ENCODE assay signal across 1 cellular context in the genomic region with DNA sequence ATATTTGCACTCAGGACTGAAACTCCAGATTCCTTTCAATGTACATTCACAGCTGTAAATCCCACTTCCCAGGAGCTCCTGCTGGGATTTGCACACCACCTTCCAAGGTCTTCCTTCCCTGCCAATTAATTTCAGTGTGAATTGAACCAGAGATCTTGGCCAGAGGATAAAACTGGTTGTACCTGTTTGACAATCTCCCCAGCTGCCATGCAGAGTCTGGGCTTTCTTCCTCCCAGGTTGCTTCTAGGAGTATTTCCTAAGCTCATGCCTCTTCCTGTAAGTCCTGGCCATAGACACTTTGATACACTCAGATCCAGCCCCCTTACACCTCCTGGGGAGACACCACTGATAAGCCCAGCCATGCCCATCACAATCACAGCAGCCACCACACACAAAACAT.
TF ChIP-seq lines count a peak whose summit lies in the region.

No MANE protein-coding gene starts in this region.

TF ChIP-seq in GM23338, 12 proteins besides CTCF, POLR2A, EP300 and RAD21 (continued from another document):
- TF ChIP-seq, protein P1, sequence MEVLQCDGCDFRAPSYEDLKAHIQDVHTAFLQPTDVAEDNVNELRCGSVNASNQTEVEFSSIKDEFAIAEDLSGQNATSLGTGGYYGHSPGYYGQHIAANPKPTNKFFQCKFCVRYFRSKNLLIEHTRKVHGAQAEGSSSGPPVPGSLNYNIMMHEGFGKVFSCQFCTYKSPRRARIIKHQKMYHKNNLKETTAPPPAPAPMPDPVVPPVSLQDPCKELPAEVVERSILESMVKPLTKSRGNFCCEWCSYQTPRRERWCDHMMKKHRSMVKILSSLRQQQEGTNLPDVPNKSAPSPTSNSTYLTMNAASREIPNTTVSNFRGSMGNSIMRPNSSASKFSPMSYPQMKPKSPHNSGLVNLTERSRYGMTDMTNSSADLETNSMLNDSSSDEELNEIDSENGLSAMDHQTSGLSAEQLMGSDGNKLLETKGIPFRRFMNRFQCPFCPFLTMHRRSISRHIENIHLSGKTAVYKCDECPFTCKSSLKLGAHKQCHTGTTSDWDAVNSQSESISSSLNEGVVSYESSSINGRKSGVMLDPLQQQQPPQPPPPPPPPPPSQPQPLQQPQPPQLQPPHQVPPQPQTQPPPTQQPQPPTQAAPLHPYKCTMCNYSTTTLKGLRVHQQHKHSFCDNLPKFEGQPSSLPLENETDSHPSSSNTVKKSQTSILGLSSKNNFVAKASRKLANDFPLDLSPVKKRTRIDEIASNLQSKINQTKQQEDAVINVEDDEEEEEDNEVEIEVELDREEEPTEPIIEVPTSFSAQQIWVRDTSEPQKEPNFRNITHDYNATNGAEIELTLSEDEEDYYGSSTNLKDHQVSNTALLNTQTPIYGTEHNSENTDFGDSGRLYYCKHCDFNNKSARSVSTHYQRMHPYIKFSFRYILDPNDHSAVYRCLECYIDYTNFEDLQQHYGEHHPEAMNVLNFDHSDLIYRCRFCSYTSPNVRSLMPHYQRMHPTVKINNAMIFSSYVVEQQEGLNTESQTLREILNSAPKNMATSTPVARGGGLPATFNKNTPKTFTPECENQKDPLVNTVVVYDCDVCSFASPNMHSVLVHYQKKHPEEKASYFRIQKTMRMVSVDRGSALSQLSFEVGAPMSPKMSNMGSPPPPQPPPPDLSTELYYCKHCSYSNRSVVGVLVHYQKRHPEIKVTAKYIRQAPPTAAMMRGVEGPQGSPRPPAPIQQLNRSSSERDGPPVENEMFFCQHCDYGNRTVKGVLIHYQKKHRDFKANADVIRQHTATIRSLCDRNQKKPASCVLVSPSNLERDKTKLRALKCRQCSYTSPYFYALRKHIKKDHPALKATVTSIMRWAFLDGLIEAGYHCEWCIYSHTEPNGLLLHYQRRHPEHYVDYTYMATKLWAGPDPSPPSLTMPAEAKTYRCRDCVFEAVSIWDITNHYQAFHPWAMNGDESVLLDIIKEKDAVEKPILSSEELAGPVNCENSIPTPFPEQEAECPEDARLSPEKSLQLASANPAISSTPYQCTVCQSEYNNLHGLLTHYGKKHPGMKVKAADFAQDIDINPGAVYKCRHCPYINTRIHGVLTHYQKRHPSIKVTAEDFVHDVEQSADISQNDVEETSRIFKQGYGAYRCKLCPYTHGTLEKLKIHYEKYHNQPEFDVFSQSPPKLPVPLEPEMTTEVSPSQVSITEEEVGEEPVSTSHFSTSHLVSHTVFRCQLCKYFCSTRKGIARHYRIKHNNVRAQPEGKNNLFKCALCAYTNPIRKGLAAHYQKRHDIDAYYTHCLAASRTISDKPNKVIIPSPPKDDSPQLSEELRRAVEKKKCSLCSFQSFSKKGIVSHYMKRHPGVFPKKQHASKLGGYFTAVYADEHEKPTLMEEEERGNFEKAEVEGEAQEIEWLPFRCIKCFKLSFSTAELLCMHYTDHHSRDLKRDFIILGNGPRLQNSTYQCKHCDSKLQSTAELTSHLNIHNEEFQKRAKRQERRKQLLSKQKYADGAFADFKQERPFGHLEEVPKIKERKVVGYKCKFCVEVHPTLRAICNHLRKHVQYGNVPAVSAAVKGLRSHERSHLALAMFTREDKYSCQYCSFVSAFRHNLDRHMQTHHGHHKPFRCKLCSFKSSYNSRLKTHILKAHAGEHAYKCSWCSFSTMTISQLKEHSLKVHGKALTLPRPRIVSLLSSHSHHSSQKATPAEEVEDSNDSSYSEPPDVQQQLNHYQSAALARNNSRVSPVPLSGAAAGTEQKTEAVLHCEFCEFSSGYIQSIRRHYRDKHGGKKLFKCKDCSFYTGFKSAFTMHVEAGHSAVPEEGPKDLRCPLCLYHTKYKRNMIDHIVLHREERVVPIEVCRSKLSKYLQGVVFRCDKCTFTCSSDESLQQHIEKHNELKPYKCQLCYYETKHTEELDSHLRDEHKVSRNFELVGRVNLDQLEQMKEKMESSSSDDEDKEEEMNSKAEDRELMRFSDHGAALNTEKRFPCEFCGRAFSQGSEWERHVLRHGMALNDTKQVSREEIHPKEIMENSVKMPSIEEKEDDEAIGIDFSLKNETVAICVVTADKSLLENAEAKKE (CRISPR knock-in tag; IDR thresholded peaks at IDR 0.05): no peak
- TF ChIP-seq STAT1 (IDR thresholded peaks at IDR 0.05; ENCODE audit: unreplicated experiment) (no peak), ZNF331 (CRISPR knock-in tag; IDR thresholded peaks at IDR 0.05; ENCODE audit: low read depth) (no peak), EZH2 (IDR thresholded peaks at IDR 0.05; ENCODE audit: low read depth, unreplicated experiment) (no peak), CREB1 (CRISPR knock-in tag; IDR thresholded peaks at IDR 0.05; ENCODE audit: low read depth) (no peak), NANOG (IDR thresholded peaks at IDR 0.05; ENCODE audit: borderline replicate concordance) (no peak), JUNB (IDR thresholded peaks at IDR 0.05; ENCODE audit: unreplicated experiment) (no peak)
- TF ChIP-seq, protein P2, sequence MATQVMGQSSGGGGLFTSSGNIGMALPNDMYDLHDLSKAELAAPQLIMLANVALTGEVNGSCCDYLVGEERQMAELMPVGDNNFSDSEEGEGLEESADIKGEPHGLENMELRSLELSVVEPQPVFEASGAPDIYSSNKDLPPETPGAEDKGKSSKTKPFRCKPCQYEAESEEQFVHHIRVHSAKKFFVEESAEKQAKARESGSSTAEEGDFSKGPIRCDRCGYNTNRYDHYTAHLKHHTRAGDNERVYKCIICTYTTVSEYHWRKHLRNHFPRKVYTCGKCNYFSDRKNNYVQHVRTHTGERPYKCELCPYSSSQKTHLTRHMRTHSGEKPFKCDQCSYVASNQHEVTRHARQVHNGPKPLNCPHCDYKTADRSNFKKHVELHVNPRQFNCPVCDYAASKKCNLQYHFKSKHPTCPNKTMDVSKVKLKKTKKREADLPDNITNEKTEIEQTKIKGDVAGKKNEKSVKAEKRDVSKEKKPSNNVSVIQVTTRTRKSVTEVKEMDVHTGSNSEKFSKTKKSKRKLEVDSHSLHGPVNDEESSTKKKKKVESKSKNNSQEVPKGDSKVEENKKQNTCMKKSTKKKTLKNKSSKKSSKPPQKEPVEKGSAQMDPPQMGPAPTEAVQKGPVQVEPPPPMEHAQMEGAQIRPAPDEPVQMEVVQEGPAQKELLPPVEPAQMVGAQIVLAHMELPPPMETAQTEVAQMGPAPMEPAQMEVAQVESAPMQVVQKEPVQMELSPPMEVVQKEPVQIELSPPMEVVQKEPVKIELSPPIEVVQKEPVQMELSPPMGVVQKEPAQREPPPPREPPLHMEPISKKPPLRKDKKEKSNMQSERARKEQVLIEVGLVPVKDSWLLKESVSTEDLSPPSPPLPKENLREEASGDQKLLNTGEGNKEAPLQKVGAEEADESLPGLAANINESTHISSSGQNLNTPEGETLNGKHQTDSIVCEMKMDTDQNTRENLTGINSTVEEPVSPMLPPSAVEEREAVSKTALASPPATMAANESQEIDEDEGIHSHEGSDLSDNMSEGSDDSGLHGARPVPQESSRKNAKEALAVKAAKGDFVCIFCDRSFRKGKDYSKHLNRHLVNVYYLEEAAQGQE (IDR thresholded peaks at IDR 0.05; ENCODE audit: unreplicated experiment): no peak
- TF ChIP-seq, protein P3, sequence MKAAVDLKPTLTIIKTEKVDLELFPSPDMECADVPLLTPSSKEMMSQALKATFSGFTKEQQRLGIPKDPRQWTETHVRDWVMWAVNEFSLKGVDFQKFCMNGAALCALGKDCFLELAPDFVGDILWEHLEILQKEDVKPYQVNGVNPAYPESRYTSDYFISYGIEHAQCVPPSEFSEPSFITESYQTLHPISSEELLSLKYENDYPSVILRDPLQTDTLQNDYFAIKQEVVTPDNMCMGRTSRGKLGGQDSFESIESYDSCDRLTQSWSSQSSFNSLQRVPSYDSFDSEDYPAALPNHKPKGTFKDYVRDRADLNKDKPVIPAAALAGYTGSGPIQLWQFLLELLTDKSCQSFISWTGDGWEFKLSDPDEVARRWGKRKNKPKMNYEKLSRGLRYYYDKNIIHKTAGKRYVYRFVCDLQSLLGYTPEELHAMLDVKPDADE (IDR thresholded peaks at IDR 0.05): no peak
